ENCODE assay signal across 21 cellular contexts in genomic region chr10:116985611-116986010, GRCh38. TPM values are rescaled to one million over a fixed set of nuclear protein-coding genes. Genes with fewer than 3 reads are reported as not detected.
"Had no signal": no experiment of that assay in that cellular context is flagged by ENCODE, and none has a peak within 500 bp of the region (broad histone marks: within the 10 kb centered on the region; RNA-seq: fewer than 3 reads in every experiment).

No MANE protein-coding gene starts in this region.

- H3K4me1 ChIP-seq: body of pancreas, esophagus muscularis mucosa, psoas muscle, upper lobe of right lung had no signal

- H3K9me3 ChIP-seq: body of pancreas, esophagus muscularis mucosa, psoas muscle, right lobe of liver, thoracic aorta, upper lobe of right lung had no signal

- DNase-seq: activated B cell treated with CpG ODN at 0.5 μM for 24 hours; activated CD4-positive, alpha-beta T cell treated with anti-CD3 and anti-CD28 coated beads, Interleukin-2, amount 10 ng/mL, durations not matched to agents 24 days and 14 days; activated CD8-positive, alpha-beta memory T cell treated with anti-CD3 and anti-CD28 coated beads, Interleukin-2, amount 50 U/mL, for 48 hours; activated CD8-positive, alpha-beta T cell treated with anti-CD3 and anti-CD28 coated beads, Interleukin-2, amount 10 ng/mL, durations not matched to agents 7 days and 5 days; activated gamma-delta T cell; activated T-cell treated with anti-CD3 and anti-CD28 coated beads, Interleukin-2, amount 50 U/mL, for 72 hours; body of pancreas; glutamatergic neuron; hypothalamus; kidney glomerular epithelial cell; left ventricle myocardium superior; nephron progenitor cell; occipital lobe; psoas muscle; right lobe of liver; stimulated activated naive CD8-positive, alpha-beta T cell treated with anti-CD3 and anti-CD28 coated beads, Interleukin-15, amount 100 ng/mL, for 72 hours; upper lobe of right lung had no signal

- FAIRE-seq: TTC549 had no signal

- H3K36me3 ChIP-seq: esophagus muscularis mucosa, right lobe of liver, thoracic aorta, upper lobe of right lung had no signal

- H3K27ac ChIP-seq: body of pancreas, esophagus muscularis mucosa, psoas muscle, right lobe of liver, thoracic aorta, upper lobe of right lung had no signal

- H3K27me3 ChIP-seq: body of pancreas, esophagus muscularis mucosa, right lobe of liver, upper lobe of right lung had no signal

- H3K4me3 ChIP-seq: body of pancreas, esophagus muscularis mucosa, psoas muscle, right lobe of liver, thoracic aorta, upper lobe of right lung had no signal

- ATAC-seq: activated CD8-positive, alpha-beta T cell treated with anti-CD3 and anti-CD28 coated beads, Interleukin-2, amount 10 ng/mL, durations not matched to agents 7 days and 5 days; activated naive CD4-positive, alpha-beta T cell treated with anti-CD3 and anti-CD28 coated beads, Interleukin-2, amount 50 U/mL, for 72 hours; activated T-cell treated with anti-CD3 and anti-CD28 coated beads, Interleukin-2, amount 50 U/mL, for 72 hours; body of pancreas; left ventricle myocardium superior; psoas muscle; stimulated activated naive CD8-positive, alpha-beta T cell treated with anti-CD3 and anti-CD28 coated beads, Interleukin-15, amount 100 ng/mL, for 72 hours; upper lobe of right lung had no signal

RNA-seq across cellular contexts. Expression of gene SHTN1, which starts 19.4 kb away (rescaled TPM):
- total RNA-seq: activated B cell treated with CpG ODN at 0.5 μM for 24 hours; activated CD8-positive, alpha-beta T cell treated with anti-CD3 and anti-CD28 coated beads, Interleukin-2, amount 10 ng/mL, durations not matched to agents 7 days and 5 days had no signal
